Comparison of ENCODE assay signal across 26 cellular contexts in the genomic region with DNA sequence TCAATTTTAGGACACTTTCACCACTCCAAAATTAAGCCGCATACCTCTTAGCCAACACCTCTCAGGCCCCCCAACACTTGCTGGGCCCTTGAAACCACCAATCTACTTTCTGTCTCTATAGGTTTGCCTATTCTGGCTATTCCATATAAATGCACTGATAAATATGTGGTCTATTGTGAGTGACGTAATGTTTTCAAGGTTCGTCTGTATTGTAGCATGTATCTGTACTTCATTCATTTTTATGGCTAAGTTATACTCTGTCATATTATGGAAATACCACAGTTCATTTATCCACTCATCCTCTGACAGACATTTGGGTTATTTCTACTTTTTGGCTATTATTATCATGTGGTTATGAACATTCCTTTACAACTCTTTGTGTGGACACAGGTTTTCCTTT.
"Had no signal": no experiment of that assay in that cellular context is flagged by ENCODE, and none has a peak within 500 bp of the region (broad histone marks: within the 10 kb centered on the region; RNA-seq: fewer than 3 reads in every experiment).

No MANE protein-coding gene starts in this region.

- FAIRE-seq: urothelium cell line had no signal

- H3K36me3 ChIP-seq: stomach, suprapubic skin, thoracic aorta, thyroid gland, tibial artery, tibial nerve, transverse colon, upper lobe of left lung, upper lobe of right lung, uterus, vagina had no signal

- DNase-seq: stimulated activated CD4-positive, alpha-beta T cell treated with anti-CD3 and anti-CD28 coated beads, Interleukin-2, amount 100 ng/mL, for 48 hours; stimulated activated CD4-positive, alpha-beta T cell treated with anti-CD3 and anti-CD28 coated beads, Interleukin-4, amount 100 ng/mL, for 1 hour; stimulated activated CD4-positive, alpha-beta T cell treated with anti-CD3 and anti-CD28 coated beads, Interleukin-4, amount 100 ng/mL, for 24 hours; stimulated activated CD4-positive, alpha-beta T cell treated with anti-CD3 and anti-CD28 coated beads, Interleukin-4, amount 100 ng/mL, for 4 hours; stimulated activated CD8-positive, alpha-beta memory T cell treated with anti-CD3 and anti-CD28 coated beads, Interleukin-4, amount 100 ng/mL, for 48 hours; stimulated activated naive B cell treated with anti-CD40 and anti-IgM and Interleukin-4, amounts not matched to agents 10 μg/mL and 1 μg/mL and 100 μg/mL, for 72 hours; stimulated activated naive CD4-positive, alpha-beta T cell; stimulated activated naive CD4-positive, alpha-beta T cell treated with Interleukin-2 at 50 U/mL for 16 hours; stimulated activated naive CD8-positive, alpha-beta T cell treated with anti-CD3 and anti-CD28 coated beads, Interleukin-15, amount 100 ng/mL, for 72 hours; stimulated activated naive CD8-positive, alpha-beta T cell treated with anti-CD3 and anti-CD28 coated beads, Interleukin-15, Interleukin-2, amounts not matched to agents 100 U/mL and 50 U/mL, for 24 hours; stomach; substantia nigra; testis; thyroid gland; tibial artery; transverse colon; trophoblast cell; upper lobe of left lung; upper lobe of right lung; uterus had no signal

- H3K4me1 ChIP-seq: stomach, suprapubic skin, thyroid gland, tibial nerve, transverse colon, upper lobe of left lung, upper lobe of right lung, uterus, vagina had no signal

- H3K9me3 ChIP-seq: stomach, suprapubic skin, testis, thoracic aorta, thyroid gland, tibial artery, tibial nerve, transverse colon, upper lobe of left lung, upper lobe of right lung, uterus, vagina had no signal

- H3K27ac ChIP-seq: stomach, suprapubic skin, testis, thoracic aorta, thyroid gland, tibial artery, tibial nerve, transverse colon, upper lobe of left lung, upper lobe of right lung, uterus, vagina had no signal

- H3K4me3 ChIP-seq: stomach, suprapubic skin, testis, thoracic aorta, thyroid gland, tibial artery, tibial nerve, transverse colon, upper lobe of left lung, upper lobe of right lung, uterus, vagina had no signal

- H3K27me3 ChIP-seq: stomach, suprapubic skin, testis, thyroid gland, tibial artery, tibial nerve, transverse colon, upper lobe of left lung, upper lobe of right lung, uterus, vagina had no signal

- ATAC-seq: stimulated activated memory B cell treated with anti-CD40 and anti-IgM and Interleukin-4, amounts not matched to agents 10 μg/mL and 1 μg/mL and 100 μg/mL, for 72 hours; stimulated activated naive B cell treated with anti-CD40 and anti-IgM and Interleukin-4, amounts not matched to agents 10 μg/mL and 1 μg/mL and 100 μg/mL, for 72 hours; stimulated activated naive CD8-positive, alpha-beta T cell treated with anti-CD3 and anti-CD28 coated beads, Interleukin-15, amount 100 ng/mL, for 72 hours; stimulated activated naive CD8-positive, alpha-beta T cell treated with anti-CD3 and anti-CD28 coated beads, Interleukin-15, Interleukin-2, amounts not matched to agents 100 U/mL and 50 U/mL, for 24 hours; upper lobe of right lung had no signal
